In genomic region chr1:246550402-246550801, GRCh38 we compare ENCODE assay signal across 16 cellular contexts. TPM values are rescaled to one million over a fixed set of nuclear protein-coding genes. Genes with fewer than 3 reads are reported as not detected.
DNase-seq lines count a peak whose midpoint lies in the region; ATAC-seq and TF ChIP-seq lines count a peak whose summit lies in the region.
"Had no signal": no experiment of that assay in that cellular context is flagged by ENCODE, and none has a peak within 500 bp of the region (broad histone marks: within the 10 kb centered on the region; RNA-seq: fewer than 3 reads in every experiment).

No MANE protein-coding gene starts in this region.

- H3K27ac ChIP-seq in right lobe of liver (peak overlapping the region in 1 of 3 donors; percentile 64), substantia nigra (ENCODE audit: low read depth, low read length, poor library complexity, severe bottlenecking) (no peak overlapping the region), tibial artery (no peak overlapping the region)

- TF ChIP-seq POLR2A in right lobe of liver (IDR thresholded peaks at IDR 0.05), result no peak

- DNase-seq in T-helper 17 cell (no peak), right lobe of liver (no peak), hepatic stellate cell (ENCODE audit: low spot score) (no peak), substantia nigra (lab: John Stamatoyannopoulos, UW) (no peak), tibial artery (no peak)
- DNase-seq: C1 segment of cervical spinal cord; Calu3; CD4-positive, alpha-beta memory T cell; COR-L47; DMS53; DMS79 treated with DMSO at 0.1 percent for 48 hours; GF-D8; GOT3; HFFc6 had no signal

- peaks cover 0 to 20% (median 9%) of the 10 kb centered on the region in 4 donors for H3K36me3 ChIP-seq in right lobe of liver
- peaks cover 51 to 88% (median 63%) of the 10 kb centered on the region in 3 donors for H3K36me3 ChIP-seq in tibial artery

- H3K4me1 Mint-ChIP-seq in IgD-negative memory B cell (peaks cover 0 to 2% (median 0%) of the 10 kb centered on the region in 3 donors), T-helper 17 cell (peaks cover 9% of the 10 kb centered on the region)

- H3K4me3 ChIP-seq in right lobe of liver (peak overlapping the region in 1 of 3 donors; percentile 10), tibial artery (no peak overlapping the region)
- H3K4me3 ChIP-seq: HAP-1 had no signal

- 27% methylated on average over 10 of the region's 11 CpGs for WGBS in right lobe of liver (ENCODE audit: insufficient coverage, low coverage, low lambda C conversion rate, missing lambda C conversion rate)

- intact Hi-C loops in right lobe of liver (cut with DNase I) (no loop called here), tibial artery (cut with DNase I; ENCODE audit: low total_unique reads) (no loop called here)

- ATAC-seq in T-helper 17 cell (no peak), right lobe of liver (peak in 3 of 4 donors; percentile 57 to 63 (median 58))

- no peaks in the 10 kb centered on the region for H3K27me3 Mint-ChIP-seq in IgD-negative memory B cell
- no peaks in the 10 kb centered on the region for H3K27me3 Mint-ChIP-seq in T-helper 17 cell
- H3K27me3 Mint-ChIP-seq: CD4-positive, alpha-beta memory T cell had no signal

- H3K9me3 ChIP-seq in T-helper 17 cell (ENCODE audit: control insufficient read depth, low read length, poor library complexity, severe bottlenecking) (no peaks in the 10 kb centered on the region), right lobe of liver (no peaks in the 10 kb centered on the region), tibial artery (no peaks in the 10 kb centered on the region)
- H3K9me3 ChIP-seq: HAP-1 had no signal

- H3K4me1 ChIP-seq in right lobe of liver (peaks cover 0 to 43% (median 2%) of the 10 kb centered on the region in 4 donors), tibial artery (no peaks in the 10 kb centered on the region)
- H3K4me1 ChIP-seq: HAP-1 had no signal

- no peak for TF ChIP-seq CTCF in right lobe of liver (IDR thresholded peaks at IDR 0.05)
- TF ChIP-seq CTCF in tibial artery (IDR thresholded peaks at IDR 0.05), result no peak

- no peak overlapping the region for H3K4me3 Mint-ChIP-seq in IgD-negative memory B cell
- H3K4me3 Mint-ChIP-seq in T-helper 17 cell, result no peak overlapping the region
- H3K4me3 Mint-ChIP-seq: CD4-positive, alpha-beta memory T cell; HFFc6 had no signal

- H3K36me3 Mint-ChIP-seq in IgD-negative memory B cell (peaks cover 9% of the 10 kb centered on the region), T-helper 17 cell (ENCODE audit: low read depth) (peaks cover 11% of the 10 kb centered on the region)

- no peaks in the 10 kb centered on the region for H3K27me3 ChIP-seq in right lobe of liver
- no peaks in the 10 kb centered on the region for H3K27me3 ChIP-seq in tibial artery

- H3K27ac Mint-ChIP-seq in IgD-negative memory B cell (peak overlapping the region in 2 of 3 donors; percentile 25 to 52), T-helper 17 cell (peak overlapping the region; percentile 49)
- H3K27ac Mint-ChIP-seq: HFFc6 had no signal

- no peaks in the 10 kb centered on the region for H3K9me3 Mint-ChIP-seq in IgD-negative memory B cell
- H3K9me3 Mint-ChIP-seq: CD4-positive, alpha-beta memory T cell; HFFc6 had no signal

RNA-seq across cellular contexts. Expression of gene TFB2M, which starts 15.7 kb away (rescaled TPM):
- polyA plus RNA-seq in IgD-negative memory B cell, result 19.1 TPM
- total RNA-seq in T-helper 17 cell (10 to 100 TPM in 1 of 2 donors, 1 to 10 TPM in 1; 6.7 to 10.2 TPM), right lobe of liver (10 to 100 TPM; 13.1 to 24.8 (median 19.6) TPM)

RNA-seq across cellular contexts. Expression of gene CNST, which starts 15.9 kb away (rescaled TPM):
- 51.6 TPM for polyA plus RNA-seq in IgD-negative memory B cell
- 10 to 100 TPM; 70.8 to 94.0 TPM for total RNA-seq in T-helper 17 cell
- 10 to 100 TPM in 5 of 6 experiments, 1 to 10 TPM in 1; 9.8 to 21.7 (median 14.6) TPM for total RNA-seq in right lobe of liver

RNA-seq across cellular contexts. Expression of gene SMYD3, which starts 43.3 kb away (rescaled TPM):
- 35.9 TPM for polyA plus RNA-seq in IgD-negative memory B cell
- total RNA-seq in T-helper 17 cell (10 to 100 TPM; 28.6 to 31.5 TPM), right lobe of liver (10 to 100 TPM in 1 of 6 experiments, 1 to 10 TPM in 5; 6.3 to 10.0 (median 6.6) TPM)
